In the genomic region with DNA sequence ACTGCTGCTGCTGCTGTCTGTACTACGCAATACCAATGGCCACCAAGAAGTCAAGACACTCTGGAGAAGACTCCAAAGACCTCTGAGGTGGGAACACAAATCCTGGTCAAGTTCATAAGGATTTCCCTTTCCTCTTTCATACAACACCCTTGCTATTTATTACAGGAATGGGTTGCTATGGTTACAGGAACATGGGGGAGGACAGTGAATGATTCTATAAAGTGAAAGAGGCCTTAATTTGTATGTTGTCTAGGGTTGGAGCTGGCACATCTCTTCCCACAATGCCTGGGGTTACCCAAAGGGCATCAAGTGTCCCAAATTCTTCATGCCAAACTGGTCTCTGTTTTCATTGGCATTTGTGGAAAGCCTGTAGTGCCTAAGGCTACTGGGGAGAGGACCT, we compare ENCODE assay signal across 19 cellular contexts. TPM values are rescaled to one million over a fixed set of nuclear protein-coding genes. Genes with fewer than 3 reads are reported as not detected.
"Had no signal": no experiment of that assay in that cellular context is flagged by ENCODE, and none has a peak within 500 bp of the region (broad histone marks: within the 10 kb centered on the region; RNA-seq: fewer than 3 reads in every experiment).

No MANE protein-coding gene starts in this region.

- H3K9me3 ChIP-seq: mucosa of descending colon, stomach, thoracic aorta had no signal

- H3K4me3 Mint-ChIP-seq: brain; naive thymus-derived CD4-positive, alpha-beta T cell; T-cell had no signal

- H3K4me3 ChIP-seq: mucosa of descending colon, ovary, stomach, thoracic aorta had no signal

- H3K36me3 ChIP-seq: ovary, stomach, thoracic aorta had no signal

- H3K36me3 Mint-ChIP-seq: activated naive CD4-positive, alpha-beta T cell treated with anti-CD3 and anti-CD28 coated beads, Interleukin-2, amount 50 U/mL, for 72 hours; brain; naive thymus-derived CD4-positive, alpha-beta T cell; T-cell had no signal

- H3K27me3 ChIP-seq: ovary, stomach had no signal

- FAIRE-seq: frontal cortex had no signal

- H3K27ac ChIP-seq: ovary, stomach, thoracic aorta had no signal

- DNase-seq: activated CD4-positive, alpha-beta T cell treated with anti-CD3 and anti-CD28 coated beads for 1 hour; activated CD4-positive, alpha-beta T cell treated with anti-CD3 and anti-CD28 coated beads, Interleukin-2, amount 50 U/mL, for 48 hours; activated effector memory CD4-positive, alpha-beta T cell treated with anti-CD3 and anti-CD28 coated beads, Interleukin-2, amount 50 U/mL, for 16 hours; activated T-cell treated with anti-CD3 and anti-CD28 coated beads, Interleukin-2, amount 50 U/mL, for 48 hours; amygdala; effector memory CD4-positive, alpha-beta T cell; left cardiac atrium; mucosa of descending colon; naive thymus-derived CD4-positive, alpha-beta T cell; ovary; stimulated activated CD4-positive, alpha-beta T cell treated with anti-CD3 and anti-CD28 coated beads, Interleukin-1b, Interleukin-23, amount 100 ng/mL, for 48 hours; stomach; T-cell; T1000 had no signal

- ATAC-seq: activated naive CD4-positive, alpha-beta T cell treated with anti-CD3 and anti-CD28 coated beads, Interleukin-2, amount 50 U/mL, for 72 hours; left cardiac atrium; mucosa of descending colon; naive thymus-derived CD4-positive, alpha-beta T cell; T-cell had no signal

- H3K27ac Mint-ChIP-seq: activated naive CD4-positive, alpha-beta T cell treated with anti-CD3 and anti-CD28 coated beads, Interleukin-2, amount 50 U/mL, for 72 hours; T-cell had no signal

RNA-seq across cellular contexts. Expression of gene SEC14L3, which starts 11.4 kb away (rescaled TPM):
- total RNA-seq: activated naive CD4-positive, alpha-beta T cell treated with anti-CD3 and anti-CD28 coated beads, Interleukin-2, amount 50 U/mL, for 72 hours; frontal cortex; left cardiac atrium; mucosa of descending colon; naive thymus-derived CD4-positive, alpha-beta T cell; ovary; stomach; T-cell; thoracic aorta; ureter had no signal
- polyA plus RNA-seq: naive thymus-derived CD4-positive, alpha-beta T cell; ovary; stomach had no signal

RNA-seq across cellular contexts. Expression of gene SEC14L4, which starts 22.3 kb away (rescaled TPM):
- total RNA-seq: frontal cortex; left cardiac atrium; mucosa of descending colon; naive thymus-derived CD4-positive, alpha-beta T cell; thoracic aorta had no signal
- polyA plus RNA-seq: naive thymus-derived CD4-positive, alpha-beta T cell had no signal
